19 cellular contexts compared by ENCODE assay signal in genomic region chr18:59144483-59144882, GRCh38.
"Had no signal": no experiment of that assay in that cellular context is flagged by ENCODE, and none has a peak within 500 bp of the region (broad histone marks: within the 10 kb centered on the region; RNA-seq: fewer than 3 reads in every experiment).

No MANE protein-coding gene starts in this region.

- H3K27ac ChIP-seq: dorsolateral prefrontal cortex, prostate gland, right atrium auricular region, tibial nerve had no signal

- H3K9me3 Mint-ChIP-seq: activated B cell treated with CpG ODN at 0.5 μM for 24 hours; activated naive CD4-positive, alpha-beta T cell treated with anti-CD3 and anti-CD28 coated beads, Interleukin-2, amount 10 ng/mL, durations not matched to agents 7 days and 5 days; activated naive CD8-positive, alpha-beta T cell treated with anti-CD3 and anti-CD28 coated beads, Interleukin-2, amount 50 U/mL, for 24 hours; brain; immature natural killer cell; naive B cell; stimulated activated naive CD8-positive, alpha-beta T cell treated with anti-CD3 and anti-CD28 coated beads, Interleukin-15, Interleukin-2, amounts not matched to agents 100 ng/mL and 50 ng/mL, for 24 hours had no signal

- H3K36me3 ChIP-seq: prostate gland, right atrium auricular region had no signal

- DNase-seq: activated B cell treated with CpG ODN at 0.5 μM for 24 hours; activated CD4-positive, alpha-beta T cell treated with anti-CD3 and anti-CD28 coated beads for 4 hours; activated effector memory CD4-positive, alpha-beta T cell treated with Interleukin-2 at 50 U/mL for 16 hours; activated naive CD4-positive, alpha-beta T cell treated with anti-CD3 and anti-CD28 coated beads, Interleukin-2, amount 10 ng/mL, durations not matched to agents 7 days and 5 days; activated naive CD8-positive, alpha-beta T cell treated with anti-CD3 and anti-CD28 coated beads, Interleukin-2, amount 50 U/mL, for 24 hours; activated T-cell treated with anti-CD3 and anti-CD28 coated beads for 4 hours; central memory CD4-positive, alpha-beta T cell; dorsolateral prefrontal cortex; immature natural killer cell; left ventricle myocardium superior; mucosa of descending colon; naive B cell; stimulated activated CD4-positive, alpha-beta T cell treated with anti-CD3 and anti-CD28 coated beads, Interleukin-2, amount 100 ng/mL, for 24 hours; T-helper 9 cell had no signal

- H3K27me3 Mint-ChIP-seq: activated B cell treated with CpG ODN at 0.5 μM for 24 hours; activated naive CD8-positive, alpha-beta T cell treated with anti-CD3 and anti-CD28 coated beads, Interleukin-2, amount 50 U/mL, for 24 hours; naive B cell; stimulated activated naive CD8-positive, alpha-beta T cell treated with anti-CD3 and anti-CD28 coated beads, Interleukin-15, Interleukin-2, amounts not matched to agents 100 ng/mL and 50 ng/mL, for 24 hours had no signal

- H3K9me3 ChIP-seq: mucosa of descending colon, prostate gland, right atrium auricular region, tibial nerve had no signal

- H3K27ac Mint-ChIP-seq: activated naive CD4-positive, alpha-beta T cell treated with anti-CD3 and anti-CD28 coated beads, Interleukin-2, amount 10 ng/mL, durations not matched to agents 7 days and 5 days; activated naive CD8-positive, alpha-beta T cell treated with anti-CD3 and anti-CD28 coated beads, Interleukin-2, amount 50 U/mL, for 24 hours; brain had no signal

- H3K4me3 Mint-ChIP-seq: activated naive CD4-positive, alpha-beta T cell treated with anti-CD3 and anti-CD28 coated beads, Interleukin-2, amount 10 ng/mL, durations not matched to agents 7 days and 5 days; activated naive CD8-positive, alpha-beta T cell treated with anti-CD3 and anti-CD28 coated beads, Interleukin-2, amount 50 U/mL, for 24 hours; immature natural killer cell; naive B cell; stimulated activated naive CD8-positive, alpha-beta T cell treated with anti-CD3 and anti-CD28 coated beads, Interleukin-15, Interleukin-2, amounts not matched to agents 100 ng/mL and 50 ng/mL, for 24 hours had no signal

- ATAC-seq: activated naive CD8-positive, alpha-beta T cell treated with anti-CD3 and anti-CD28 coated beads, Interleukin-2, amount 50 U/mL, for 24 hours; left ventricle myocardium superior; mucosa of descending colon had no signal

- H3K27me3 ChIP-seq: dorsolateral prefrontal cortex, right atrium auricular region, tibial nerve had no signal

- H3K36me3 Mint-ChIP-seq: activated naive CD4-positive, alpha-beta T cell treated with anti-CD3 and anti-CD28 coated beads, Interleukin-2, amount 10 ng/mL, durations not matched to agents 7 days and 5 days; brain; immature natural killer cell had no signal

- H3K4me3 ChIP-seq: dorsolateral prefrontal cortex, mucosa of descending colon, prostate gland, right atrium auricular region, tibial nerve had no signal

- H3K4me1 ChIP-seq: prostate gland had no signal
